In the genomic region with DNA sequence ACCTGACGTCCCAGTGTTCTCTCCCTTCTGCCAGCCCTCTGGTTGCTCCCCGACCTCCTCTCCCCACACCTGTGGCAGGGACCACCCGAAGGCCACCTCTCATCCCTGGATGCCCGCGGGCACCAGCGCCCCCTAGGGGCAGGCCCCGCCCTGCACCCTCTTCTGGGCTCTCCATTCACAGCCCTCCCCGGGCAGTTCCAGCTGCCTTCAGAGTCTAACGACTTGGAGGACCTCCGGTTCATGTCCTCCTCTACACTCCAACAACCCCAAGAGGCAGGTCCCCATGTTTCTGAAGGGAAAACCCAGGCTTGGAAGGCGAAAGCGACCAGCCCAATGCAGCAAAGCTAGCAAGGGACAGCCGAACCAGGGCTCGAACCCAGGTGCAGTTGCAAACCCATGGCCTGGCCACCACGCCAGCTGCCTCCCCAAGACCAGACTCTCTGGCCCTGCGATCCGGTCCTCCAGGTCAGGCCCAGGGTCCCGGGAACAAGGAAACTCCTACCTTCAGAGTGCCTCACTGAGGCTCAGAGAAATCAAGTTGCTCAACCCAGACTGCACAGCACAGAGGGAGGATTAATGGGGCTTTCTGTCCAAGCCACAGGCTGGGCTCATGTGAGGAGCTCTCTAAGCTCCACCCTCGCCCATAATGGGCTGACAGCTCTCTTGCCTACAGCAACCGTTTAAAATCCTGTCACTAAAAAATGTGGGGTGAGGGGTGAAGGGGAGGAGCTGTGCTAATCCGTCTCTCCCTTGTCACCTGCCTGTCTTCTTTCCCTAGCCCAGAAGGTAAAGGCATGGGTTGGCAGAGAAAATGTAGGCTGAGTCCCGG, we compare ENCODE assay signal across 9 cellular contexts.
A peak's percentile ranks its signal among the peaks of the same experiment; 100 is the strongest.
DNase-seq lines count a peak whose midpoint lies in the region; ATAC-seq and TF ChIP-seq lines count a peak whose summit lies in the region.
"Had no signal": no experiment of that assay in that cellular context is flagged by ENCODE, and none has a peak within 500 bp of the region (broad histone marks: within the 10 kb centered on the region; RNA-seq: fewer than 3 reads in every experiment).

No MANE protein-coding gene starts in this region.

- no peak overlapping the region for H3K27ac ChIP-seq in GM23248
- no peak overlapping the region for H3K27ac ChIP-seq in foreskin keratinocyte

- CTCF ChIA-PET in activated CD4-positive, alpha-beta memory T cell treated with anti-CD3 and anti-CD28 coated beads, Interleukin-2, amount 10 ng/mL, durations not matched to agents 7 days and 5 days (lab: Charles Lee), result interaction anchor here (0.9 to 10.7 kb wide), 14 partner anchors 9 to 103 kb away, joined by 3 to 436 read pairs (median 4); partner anchors contain the start of gene ZBTB43

- H3K36me3 Mint-ChIP-seq in activated CD4-positive, alpha-beta memory T cell treated with anti-CD3 and anti-CD28 coated beads, Interleukin-2, amount 10 ng/mL, durations not matched to agents 7 days and 5 days (ENCODE audit: low read depth), result no peaks in the 10 kb centered on the region
- H3K36me3 Mint-ChIP-seq: naive B cell had no signal

- H2AFZ ChIP-seq in GM23248, result no peak overlapping the region

- H3K4me1 ChIP-seq in GM23248 (ENCODE audit: insufficient read depth) (peaks cover 10% of the 10 kb centered on the region; the same call in 1 of the 2 replicates), foreskin keratinocyte (peaks cover 11% of the 10 kb centered on the region)

- in situ Hi-C loops in GM23248 (cut with MboI), result no loop called here

- ATAC-seq in foreskin keratinocyte (no peak), GM18867 (IDR thresholded peaks at IDR 0.05; ENCODE audit: unreplicated experiment) (no peak), GM21360 (IDR thresholded peaks at IDR 0.05; ENCODE audit: unreplicated experiment) (no peak), GM21447 (IDR thresholded peaks at IDR 0.05; ENCODE audit: unreplicated experiment) (no peak)

- peak; percentile 77 for TF ChIP-seq CTCF in foreskin keratinocyte (conservative IDR thresholded peaks at IDR 0.05)

- H3K9me3 Mint-ChIP-seq in activated CD4-positive, alpha-beta memory T cell treated with anti-CD3 and anti-CD28 coated beads, Interleukin-2, amount 10 ng/mL, durations not matched to agents 7 days and 5 days, result no peaks in the 10 kb centered on the region

- no peaks in the 10 kb centered on the region for H3K36me3 ChIP-seq in GM23248 (ENCODE audit: low read depth)

- peaks cover 30% of the 10 kb centered on the region for H3K27me3 ChIP-seq in GM23248 (replicated peaks; ENCODE audit: insufficient read depth)
- H3K27me3 ChIP-seq in foreskin keratinocyte, result peaks cover 26% of the 10 kb centered on the region

- H3K4me2 ChIP-seq in GM23248 (ENCODE audit: unreplicated experiment), result no peak overlapping the region

- H3K4me3 Mint-ChIP-seq in activated CD4-positive, alpha-beta memory T cell treated with anti-CD3 and anti-CD28 coated beads, Interleukin-2, amount 10 ng/mL, durations not matched to agents 7 days and 5 days, result no peak overlapping the region
- H3K4me3 Mint-ChIP-seq: naive B cell had no signal

- H3K27ac Mint-ChIP-seq in activated CD4-positive, alpha-beta memory T cell treated with anti-CD3 and anti-CD28 coated beads, Interleukin-2, amount 10 ng/mL, durations not matched to agents 7 days and 5 days, result no peak overlapping the region

- no peaks in the 10 kb centered on the region for H3K79me2 ChIP-seq in GM23248 (ENCODE audit: insufficient read depth)

- H3K27me3 Mint-ChIP-seq in activated CD4-positive, alpha-beta memory T cell treated with anti-CD3 and anti-CD28 coated beads, Interleukin-2, amount 10 ng/mL, durations not matched to agents 7 days and 5 days, result peaks cover 26% of the 10 kb centered on the region

- no peaks in the 10 kb centered on the region for H3K9me3 ChIP-seq in GM23248 (ENCODE audit: low read depth)

- H3K4me1 Mint-ChIP-seq in activated CD4-positive, alpha-beta memory T cell treated with anti-CD3 and anti-CD28 coated beads, Interleukin-2, amount 10 ng/mL, durations not matched to agents 7 days and 5 days, result peaks cover 13% of the 10 kb centered on the region

- no peaks in the 10 kb centered on the region for H4K20me1 ChIP-seq in GM23248 (ENCODE audit: insufficient read depth)

- no peak overlapping the region for H3K4me3 ChIP-seq in GM23248

- H3F3A ChIP-seq in GM23248 (ENCODE audit: insufficient read depth), result peaks cover 9% of the 10 kb centered on the region; the same call in 1 of the 2 replicates

- POLR2A ChIA-PET in activated CD4-positive, alpha-beta memory T cell treated with anti-CD3 and anti-CD28 coated beads, Interleukin-2, amount 10 ng/mL, durations not matched to agents 7 days and 5 days (lab: Charles Lee), result interaction anchor here (1.0 to 1.9 kb wide), 2 partner anchors 21 to 102 kb away, joined by 4 to 8 read pairs; partner anchors contain the start of gene ZBTB43

- H3K9me2 ChIP-seq in GM23248 (ENCODE audit: insufficient read depth), result no peaks in the 10 kb centered on the region

- DNase-seq in 8988T (peak; percentile 89), GM23248 (peak; percentile 17), foreskin keratinocyte (no peak)
- peak; percentile 45 for DNase-seq in activated CD4-positive, alpha-beta memory T cell treated with anti-CD3 and anti-CD28 coated beads, Interleukin-2, amount 10 ng/mL, durations not matched to agents 7 days and 5 days
- peak; percentile 39 for DNase-seq in stimulated activated CD4-positive, alpha-beta T cell treated with anti-CD3 and anti-CD28 coated beads, Interleukin-4, amount 100 ng/mL, for 1 hour
- DNase-seq: naive B cell had no signal

- 21 to 23% methylated on average over 22 of the region's 22 CpGs for WGBS in GM23248 (ENCODE audit: low coverage in 1 of 2, low lambda C conversion rate in 2 of 2, missing lambda C conversion rate in 2 of 2), 2 experiments

- no peak overlapping the region for H3K9ac ChIP-seq in GM23248

Comparison
In these comparisons a context has a peak if more than half of its experiments do, and no peak if none do; other contexts are left out.
1. DNase-seq: peak in 8988T (single experiment), GM23248 (single experiment), activated CD4-positive, alpha-beta memory T cell treated with anti-CD3 and anti-CD28 coated beads, Interleukin-2, amount 10 ng/mL, durations not matched to agents 7 days and 5 days (single experiment) and stimulated activated CD4-positive, alpha-beta T cell treated with anti-CD3 and anti-CD28 coated beads, Interleukin-4, amount 100 ng/mL, for 1 hour (single experiment); none in foreskin keratinocyte (0 of 2).